8 cellular contexts compared by ENCODE assay signal in genomic region chr22:35582861-35583670, GRCh38. TPM values are rescaled to one million over a fixed set of nuclear protein-coding genes. Genes with fewer than 3 reads are reported as not detected.
DNase-seq lines count a peak whose midpoint lies in the region; ATAC-seq, FAIRE-seq and TF ChIP-seq lines count a peak whose summit lies in the region.

No MANE protein-coding gene starts in this region.

- POLR2A ChIA-PET in endothelial cell of umbilical vein (lab: Charles Lee) = no interaction called here

- no peaks in the 10 kb centered on the region for H3K9me3 ChIP-seq in endothelial cell of umbilical vein (replicated peaks; ENCODE audit: control insufficient read depth, insufficient read depth, low read length)

- H3K9me1 ChIP-seq in endothelial cell of umbilical vein (replicated peaks; ENCODE audit: control insufficient read depth, extremely low read depth, insufficient read depth, low read length) = no peaks in the 10 kb centered on the region

- BruUV-seq in endothelial cell of umbilical vein (replicated peaks; lab: Mats Ljungman, UMichigan) = no TSS peak

- H2AFZ ChIP-seq in endothelial cell of umbilical vein (ENCODE audit: low read depth, low read length) = no peak overlapping the region

- FAIRE-seq in endothelial cell of umbilical vein (lab: Jason Lieb, UNC) = peak; percentile 76

- H3K27me3 ChIP-seq in H7 (ENCODE audit: control insufficient read depth, insufficient read depth, low read length) (no peaks in the 10 kb centered on the region), endothelial cell of umbilical vein (ENCODE audit: control insufficient read depth in 2 of 2, insufficient read depth in 2 of 2, low read length in 2 of 2) (peaks cover 0 to 2% of the 10 kb centered on the region in 2 experiments)

- peak; percentile 88 for DNase-seq in AG20443 (ENCODE audit: low spot score)
- peak; percentile 95 for DNase-seq in H7
- DNase-seq in NCI-H82 (lab: John Stamatoyannopoulos, UW) = peak; percentile 81
- peak; percentile 82 for DNase-seq in activated CD8-positive, alpha-beta memory T cell treated with anti-CD3 and anti-CD28 coated beads for 24 hours
- DNase-seq in endothelial cell of umbilical vein (ENCODE audit: low read depth, low spot score) = peak; percentile 63
- DNase-seq in midbrain (lab: John Stamatoyannopoulos, UW) = peak; percentile 69
- DNase-seq in stimulated activated CD8-positive, alpha-beta memory T cell treated with anti-CD3 and anti-CD28 coated beads, Interleukin-4, amount 100 ng/mL, for 48 hours = peak; percentile 63

- CTCF ChIA-PET in endothelial cell of umbilical vein (lab: Charles Lee) = interaction anchor here (0.6 to 7.6 kb wide), 19 partner anchors 8 to 238 kb away, joined by 3 to 196 read pairs (median 4); partner anchors contain the start of gene RASD2

- no peak overlapping the region for H3K4me3 ChIP-seq in H7 (ENCODE audit: insufficient read depth, low read depth, low read length)
- H3K4me3 ChIP-seq in endothelial cell of umbilical vein (replicated peaks in 1 of 3; ENCODE audit: insufficient read depth in 1 of 3, low read depth in 1 of 3, low read length in 3 of 3) = no peak overlapping the region

- intact Hi-C loops in endothelial cell of umbilical vein (cut with micrococcal nuclease) = loop anchor here (1.0 kb wide), 2 partner anchors 152 to 233 kb away; no protein-coding TSS in a partner anchor

- no peak overlapping the region for H3K27ac ChIP-seq in endothelial cell of umbilical vein (ENCODE audit: insufficient read depth, low read depth, low read length)

- no peak for TF ChIP-seq POLR2A in endothelial cell of umbilical vein (IDR thresholded peaks at IDR 0.05; ENCODE audit: low read depth, low read length)

- H3K79me2 ChIP-seq in endothelial cell of umbilical vein (ENCODE audit: control insufficient read depth, insufficient read depth, low read length) = no peaks in the 10 kb centered on the region

- no peaks in the 10 kb centered on the region for H3K36me3 ChIP-seq in H7 (replicated peaks; ENCODE audit: control insufficient read depth, insufficient read depth, low read length)
- H3K36me3 ChIP-seq in endothelial cell of umbilical vein (ENCODE audit: control insufficient read depth in 2 of 2, extremely low read depth in 1 of 2, insufficient read depth in 2 of 2, low read length in 2 of 2) = no peaks in the 10 kb centered on the region

- TF ChIP-seq CTCF in endothelial cell of umbilical vein (IDR thresholded peaks at IDR 0.05; ENCODE audit: extremely low read depth in 1 of 2, insufficient read depth in 1 of 2, low read depth in 1 of 2, low read length in 2 of 2) = peak; percentile 89

- H3K9ac ChIP-seq in endothelial cell of umbilical vein (replicated peaks; ENCODE audit: extremely low read depth, insufficient read depth, low read length) = no peak overlapping the region

- no peaks in the 10 kb centered on the region for H4K20me1 ChIP-seq in endothelial cell of umbilical vein (replicated peaks; ENCODE audit: control insufficient read depth, extremely low read depth, insufficient read depth, low read length)

- dilution Hi-C loops in endothelial cell of umbilical vein (cut with MboI; ENCODE audit: extremely low pct_ligation_motif_present, low sequenced_read_pairs) = no loop called here

- no peaks in the 10 kb centered on the region for H3K4me1 ChIP-seq in endothelial cell of umbilical vein (ENCODE audit: control insufficient read depth, extremely low read depth, insufficient read depth, low read length)

- ATAC-seq in HG02610 (IDR thresholded peaks at IDR 0.05; ENCODE audit: unreplicated experiment) = no peak

- no peak overlapping the region for H3K4me2 ChIP-seq in endothelial cell of umbilical vein (ENCODE audit: insufficient read depth, low read length)

TF ChIP-seq in endothelial cell of umbilical vein, 7 proteins besides CTCF, POLR2A, EP300 and RAD21:
- TF ChIP-seq MYC (IDR thresholded peaks at IDR 0.05; ENCODE audit: low read depth, low read length) (no peak), GATA2 (IDR thresholded peaks at IDR 0.05; ENCODE audit: insufficient read depth, insufficient read length, low read depth, low read length) (peak; percentile 22)

RNA-seq across cellular contexts. Expression of gene MB, which starts 34.1 kb away (rescaled TPM):
- total RNA-seq in H7 (2014; rRNA removed; shearing (Covaris generic)) = 0.35 and 0.70 TPM in 2 replicates
- not detected in 2 replicates for total RNA-seq in endothelial cell of umbilical vein
- not detected in 2 replicates for polyA plus RNA-seq in endothelial cell of umbilical vein
- polyA plus RNA-seq in endothelial cell of umbilical vein (2011; cell fraction: cytosol; rRNA removed) = not detected in 2 replicates
- polyA plus RNA-seq in endothelial cell of umbilical vein (2011; cell fraction: nucleus; rRNA removed) = not detected in 2 replicates
- not detected in 2 replicates for polyA plus RNA-seq in endothelial cell of umbilical vein (2012)
- polyA minus RNA-seq in endothelial cell of umbilical vein = not detected in 2 replicates
- polyA minus RNA-seq in endothelial cell of umbilical vein (2011; cell fraction: cytosol; rRNA and poly(A)+ RNA removed) = 1.1 TPM
- not detected in 2 replicates for polyA minus RNA-seq in endothelial cell of umbilical vein (2011; cell fraction: nucleus; rRNA and poly(A)+ RNA removed)

RNA-seq across cellular contexts. Expression of gene RASD2, which starts 42.4 kb away (rescaled TPM):
- total RNA-seq in H7 (2014; rRNA removed; shearing (Covaris generic)) = 0.76 and 1.3 TPM in 2 replicates
- total RNA-seq in endothelial cell of umbilical vein = not detected in 2 replicates
- polyA plus RNA-seq in endothelial cell of umbilical vein = not detected in 2 replicates
- 0.01 TPM in 1 of 2 replicates, not detected in the other for polyA plus RNA-seq in endothelial cell of umbilical vein (2011; cell fraction: cytosol; rRNA removed)
- polyA plus RNA-seq in endothelial cell of umbilical vein (2011; cell fraction: nucleus; rRNA removed) = not detected in 2 replicates
- polyA plus RNA-seq in endothelial cell of umbilical vein (2012) = not detected in 2 replicates
- polyA minus RNA-seq in endothelial cell of umbilical vein = not detected in 2 replicates
- polyA minus RNA-seq in endothelial cell of umbilical vein (2011; cell fraction: cytosol; rRNA and poly(A)+ RNA removed) = not detected
- not detected in 2 replicates for polyA minus RNA-seq in endothelial cell of umbilical vein (2011; cell fraction: nucleus; rRNA and poly(A)+ RNA removed)
